ENCODE assay signal across 16 cellular contexts in genomic region chr17:77160877-77161530, GRCh38. TPM values are rescaled to one million over a fixed set of nuclear protein-coding genes. Genes with fewer than 3 reads are reported as not detected.
A peak's percentile ranks its signal among the peaks of the same experiment; 100 is the strongest.
DNase-seq lines count a peak whose midpoint lies in the region; ATAC-seq and TF ChIP-seq lines count a peak whose summit lies in the region.
"Had no signal": no experiment of that assay in that cellular context is flagged by ENCODE, and none has a peak within 500 bp of the region (broad histone marks: within the 10 kb centered on the region; RNA-seq: fewer than 3 reads in every experiment).

No MANE protein-coding gene starts in this region.

- peaks cover 46% of the 10 kb centered on the region for H3K4me1 ChIP-seq in Karpas-422 (ENCODE audit: low read length)
- H3K4me1 ChIP-seq: foreskin keratinocyte had no signal

- no peak overlapping the region for H2AFZ ChIP-seq in Karpas-422 (ENCODE audit: low read length)

- no peak overlapping the region for H3K9ac ChIP-seq in Karpas-422 (ENCODE audit: low read length)

- peak; percentile 12 for DNase-seq in COLO668 (lab: John Stamatoyannopoulos, UW; ENCODE audit: unreplicated experiment)
- DNase-seq in Karpas-422 = no peak
- no peak for DNase-seq in T-helper 17 cell
- DNase-seq in osteocyte (ENCODE audit: extremely low spot score, unreplicated experiment) = no peak
- no peak for DNase-seq in activated naive CD4-positive, alpha-beta T cell treated with anti-CD3 and anti-CD28 coated beads, Interleukin-2, amount 10 ng/mL, durations not matched to agents 7 days and 5 days
- DNase-seq in GM19240 (ENCODE audit: insufficient read length, low spot score) = no peak
- DNase-seq in midbrain (lab: John Stamatoyannopoulos, UW) = no peak
- DNase-seq in SW 1271 (lab: John Stamatoyannopoulos, UW) = no peak
- DNase-seq: activated CD4-positive, alpha-beta T cell treated with anti-CD3 and anti-CD28 coated beads, Interleukin-2, amount 10 ng/mL, durations not matched to agents 7 days and 5 days; effector CD4-positive, alpha-beta T cell; foreskin keratinocyte; kidney; NCI-H1694; stimulated activated naive CD4-positive, alpha-beta T cell had no signal

- H3K9me3 ChIP-seq in Karpas-422 (ENCODE audit: low read length) (peaks cover 3% of the 10 kb centered on the region; the same call in 1 of the 2 replicates), T-helper 17 cell (ENCODE audit: control insufficient read depth, low read length, poor library complexity, severe bottlenecking) (no peaks in the 10 kb centered on the region)
- H3K9me3 ChIP-seq: HAP-1 had no signal

- H3K36me3 ChIP-seq in Karpas-422 (ENCODE audit: insufficient read depth, low read length) = peaks cover 9% of the 10 kb centered on the region
- H3K36me3 ChIP-seq: HAP-1 had no signal

- CTCF ChIA-PET in activated naive CD4-positive, alpha-beta T cell treated with anti-CD3 and anti-CD28 coated beads, Interleukin-2, amount 10 ng/mL, durations not matched to agents 7 days and 5 days (lab: Charles Lee) = no interaction called here

- no peaks in the 10 kb centered on the region for H4K20me1 ChIP-seq in Karpas-422 (ENCODE audit: insufficient read depth, low read depth, low read length)

- H3K27me3 ChIP-seq in Karpas-422 (ENCODE audit: low read length) = no peaks in the 10 kb centered on the region
- H3K27me3 ChIP-seq: foreskin keratinocyte had no signal

- H3K4me3 Mint-ChIP-seq in T-helper 17 cell = no peak overlapping the region
- H3K4me3 Mint-ChIP-seq in osteocyte (ENCODE audit: unreplicated experiment) = peak overlapping the region; percentile 2
- H3K4me3 Mint-ChIP-seq in activated naive CD4-positive, alpha-beta T cell treated with anti-CD3 and anti-CD28 coated beads, Interleukin-2, amount 10 ng/mL, durations not matched to agents 7 days and 5 days = no peak overlapping the region
- H3K4me3 Mint-ChIP-seq: activated CD4-positive, alpha-beta T cell treated with anti-CD3 and anti-CD28 coated beads, Interleukin-2, amount 10 ng/mL, durations not matched to agents 7 days and 5 days; B cell had no signal

- H3K27me3 Mint-ChIP-seq in T-helper 17 cell (no peaks in the 10 kb centered on the region), osteocyte (ENCODE audit: unreplicated experiment) (no peaks in the 10 kb centered on the region)
- no peaks in the 10 kb centered on the region for H3K27me3 Mint-ChIP-seq in activated naive CD4-positive, alpha-beta T cell treated with anti-CD3 and anti-CD28 coated beads, Interleukin-2, amount 10 ng/mL, durations not matched to agents 7 days and 5 days
- H3K27me3 Mint-ChIP-seq: activated CD4-positive, alpha-beta T cell treated with anti-CD3 and anti-CD28 coated beads, Interleukin-2, amount 10 ng/mL, durations not matched to agents 7 days and 5 days; B cell had no signal

- peak overlapping the region; percentile 28; the same call in 1 of the 2 replicates for H3K27ac ChIP-seq in Karpas-422 (ENCODE audit: low read length)

- no peaks in the 10 kb centered on the region for H3K9me2 ChIP-seq in Karpas-422 (replicated peaks; ENCODE audit: insufficient read depth, low read length)

- H3K27ac Mint-ChIP-seq in T-helper 17 cell = peak overlapping the region; percentile 27
- peak overlapping the region; percentile 82 for H3K27ac Mint-ChIP-seq in osteocyte (ENCODE audit: unreplicated experiment)
- H3K27ac Mint-ChIP-seq in activated naive CD4-positive, alpha-beta T cell treated with anti-CD3 and anti-CD28 coated beads, Interleukin-2, amount 10 ng/mL, durations not matched to agents 7 days and 5 days = no peak overlapping the region
- H3K27ac Mint-ChIP-seq: activated CD4-positive, alpha-beta T cell treated with anti-CD3 and anti-CD28 coated beads, Interleukin-2, amount 10 ng/mL, durations not matched to agents 7 days and 5 days; B cell had no signal

- peaks cover 80% of the 10 kb centered on the region for H3K79me2 ChIP-seq in Karpas-422 (ENCODE audit: low read length)

- H3K36me3 Mint-ChIP-seq in T-helper 17 cell (ENCODE audit: low read depth) = peaks cover 2% of the 10 kb centered on the region
- peaks cover 15% of the 10 kb centered on the region for H3K36me3 Mint-ChIP-seq in osteocyte (ENCODE audit: unreplicated experiment)
- H3K36me3 Mint-ChIP-seq in activated naive CD4-positive, alpha-beta T cell treated with anti-CD3 and anti-CD28 coated beads, Interleukin-2, amount 10 ng/mL, durations not matched to agents 7 days and 5 days = peaks cover 49% of the 10 kb centered on the region

- H3K4me2 ChIP-seq in Karpas-422 (ENCODE audit: low read depth, low read length, poor library complexity, severe bottlenecking) = no peak overlapping the region

- H3K4me3 ChIP-seq in Karpas-422 (ENCODE audit: low read length) = no peak overlapping the region
- H3K4me3 ChIP-seq: HAP-1 had no signal

- TF ChIP-seq CTCF in osteocyte (IDR thresholded peaks at IDR 0.05) = no peak

- peaks cover 42% of the 10 kb centered on the region for H3K4me1 Mint-ChIP-seq in T-helper 17 cell
- peaks cover 65% of the 10 kb centered on the region for H3K4me1 Mint-ChIP-seq in osteocyte (ENCODE audit: unreplicated experiment)
- peaks cover 45% of the 10 kb centered on the region for H3K4me1 Mint-ChIP-seq in activated naive CD4-positive, alpha-beta T cell treated with anti-CD3 and anti-CD28 coated beads, Interleukin-2, amount 10 ng/mL, durations not matched to agents 7 days and 5 days

- ATAC-seq in T-helper 17 cell = no peak
- ATAC-seq: foreskin keratinocyte had no signal

- no peaks in the 10 kb centered on the region for H3K9me3 Mint-ChIP-seq in osteocyte (ENCODE audit: unreplicated experiment)
- H3K9me3 Mint-ChIP-seq in activated naive CD4-positive, alpha-beta T cell treated with anti-CD3 and anti-CD28 coated beads, Interleukin-2, amount 10 ng/mL, durations not matched to agents 7 days and 5 days = peaks cover 9% of the 10 kb centered on the region

RNA-seq across cellular contexts. Expression of gene SEC14L1, which starts 20.2 kb away (rescaled TPM):
- 22.6 and 32.0 TPM in 2 replicates for total RNA-seq in Karpas-422 (2014; rRNA removed; shearing (Covaris generic); ENCODE audit: low replicate concordance)
- total RNA-seq in T-helper 17 cell (100 to 1,000 TPM in 1 of 2 donors, 10 to 100 TPM in 1; 96.6 to 140 TPM), osteocyte (82.9 and 90.5 TPM in 2 replicates)
